8 cellular contexts compared by ENCODE assay signal in the genomic region with DNA sequence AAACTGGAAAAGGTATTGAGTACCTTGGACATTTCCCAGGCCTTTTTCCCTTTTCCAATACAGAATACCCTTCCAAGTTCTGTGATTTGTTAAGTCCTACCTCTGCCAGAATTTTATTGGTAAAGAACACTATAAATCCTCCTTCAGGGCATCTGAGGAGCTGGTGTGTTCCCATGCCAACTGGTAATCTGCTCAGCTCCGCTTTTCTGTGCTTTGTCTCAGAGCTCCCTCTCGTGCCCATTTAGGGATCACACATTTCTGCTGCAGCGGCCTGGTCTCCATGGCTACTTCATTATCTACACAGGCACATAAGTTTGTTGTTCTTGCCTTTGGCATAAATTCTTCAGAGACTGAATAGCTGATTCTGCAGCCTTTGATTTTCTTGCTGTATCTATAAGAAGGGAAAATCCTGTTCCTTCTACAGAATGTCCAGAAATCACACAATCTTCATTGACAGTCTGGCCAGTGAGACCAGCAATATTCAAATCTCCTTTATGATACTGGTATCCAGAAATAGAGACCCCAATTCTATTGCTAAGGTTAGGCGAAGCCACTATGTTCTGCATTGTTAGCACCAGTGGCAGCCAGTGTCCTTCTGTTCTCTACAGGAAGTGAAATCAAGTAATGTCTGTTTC. TPM values are rescaled to one million over a fixed set of nuclear protein-coding genes. Genes with fewer than 3 reads are reported as not detected.
DNase-seq lines count a peak whose midpoint lies in the region; ATAC-seq and TF ChIP-seq lines count a peak whose summit lies in the region.

No MANE protein-coding gene starts in this region.

- ATAC-seq in Right ventricle myocardium inferior (peak; percentile 72), HG02588 (IDR thresholded peaks at IDR 0.05; ENCODE audit: unreplicated experiment) (peak; percentile 52), lower lobe of right lung (peak; percentile 79 to 80)

- 12 to 18% methylated on average over 4 of the region's 4 CpGs for WGBS in tibial nerve, 2 donors

- H3K4me1 ChIP-seq in duodenal mucosa (ENCODE audit: control insufficient read depth in 1 of 2, insufficient read depth in 2 of 2, low read length in 2 of 2) (no peaks in the 10 kb centered on the region), lower lobe of right lung (peaks cover 5% of the 10 kb centered on the region), tibial nerve (peaks cover 0 to 24% (median 8%) of the 10 kb centered on the region in 4 donors)

- H3K36me3 ChIP-seq in duodenal mucosa (ENCODE audit: control insufficient read depth in 1 of 2, insufficient read depth in 2 of 2, low read length in 2 of 2) (peaks cover 0 to 16% of the 10 kb centered on the region in 2 donors), lower lobe of right lung (peaks cover 21% of the 10 kb centered on the region), tibial nerve (peaks cover 0 to 32% (median 0%) of the 10 kb centered on the region in 3 donors)

- peak in 1 of 2 donors; percentile 31 for TF ChIP-seq EP300 in tibial nerve (IDR thresholded peaks at IDR 0.05)

- intact Hi-C loops in Right ventricle myocardium inferior (cut with DNase I), result loop anchor here (10.0 kb wide), 3 partner anchors 55 to 635 kb away; a partner anchor contains a TSS
- intact Hi-C loops in cardiac septum (cut with DNase I), result loop anchor here (5.0 to 10.0 kb wide), 2 partner anchors 87 to 835 kb away; a partner anchor contains a TSS
- intact Hi-C loops in lower lobe of right lung (cut with DNase I), result no loop called here

- H3K27ac ChIP-seq in duodenal mucosa (ENCODE audit: low read depth, low read length), result peak overlapping the region; percentile 17
- peak overlapping the region; percentile 12 for H3K27ac ChIP-seq in lower lobe of right lung
- H3K27ac ChIP-seq in tibial nerve, result peak overlapping the region in 2 of 4 donors; percentile 31 to 79

- H3K9me3 ChIP-seq in duodenal mucosa (ENCODE audit: control insufficient read depth in 1 of 2, low read length in 2 of 2) (no peaks in the 10 kb centered on the region), lower lobe of right lung (no peaks in the 10 kb centered on the region), tibial nerve (no peaks in the 10 kb centered on the region)

- H3K27me3 ChIP-seq in duodenal mucosa (ENCODE audit: control insufficient read depth in 1 of 2, insufficient read depth in 2 of 2, low read length in 2 of 2) (no peaks in the 10 kb centered on the region), lower lobe of right lung (ENCODE audit: low read depth) (no peaks in the 10 kb centered on the region), tibial nerve (no peaks in the 10 kb centered on the region)

- TF ChIP-seq POLR2A in tibial nerve (IDR thresholded peaks at IDR 0.05), result no peak

- no peak overlapping the region for H3K9ac ChIP-seq in duodenal mucosa (ENCODE audit: low read depth in 1 of 2, low read length in 2 of 2)

- TF ChIP-seq CTCF in lower lobe of right lung (IDR thresholded peaks at IDR 0.05), result peak; percentile 55
- TF ChIP-seq CTCF in tibial nerve (IDR thresholded peaks at IDR 0.05), result peak; percentile 50 to 71 (median 67)

- DNase-seq in Right ventricle myocardium inferior (ENCODE audit: missing footprints) (no peak), cardiac septum (ENCODE audit: low spot score) (no peak), NCI-H1092 (lab: John Stamatoyannopoulos, UW) (peak; percentile 76), SK-N-DZ (ENCODE audit: low spot score) (peak; percentile 58), lower lobe of right lung (no peak), tibial nerve (ENCODE audit: low spot score in 2 of 2) (peak in 1 of 2 donors; percentile 45)

- H3K4me3 ChIP-seq in duodenal mucosa (ENCODE audit: low read depth in 1 of 2, low read length in 2 of 2), result no peak overlapping the region
- no peak overlapping the region for H3K4me3 ChIP-seq in lower lobe of right lung
- H3K4me3 ChIP-seq in tibial nerve, result no peak overlapping the region

RNA-seq across cellular contexts. Expression of a gene that starts 52.0 kb away (rescaled TPM):
- total RNA-seq in Right ventricle myocardium inferior (9.1 TPM), cardiac septum (8.7 TPM), lower lobe of right lung (34.1 TPM), tibial nerve (10 to 100 TPM; 14.1 to 16.7 (median 15.5) TPM)
- 17.2 and 19.5 TPM in 2 replicates for polyA plus RNA-seq in SK-N-DZ (2014; cell fraction: cytosol; rRNA removed)
- 27.4 and 32.9 TPM in 2 replicates for polyA plus RNA-seq in SK-N-DZ (2014; cell fraction: nucleus; rRNA removed)

RNA-seq across cellular contexts. Expression of a gene that starts 58.2 kb away (rescaled TPM):
- total RNA-seq in Right ventricle myocardium inferior (not detected), cardiac septum (not detected), lower lobe of right lung (not detected), tibial nerve (not detected)
- polyA plus RNA-seq in SK-N-DZ (2014; cell fraction: cytosol; rRNA removed), result not detected in 2 replicates
- polyA plus RNA-seq in SK-N-DZ (2014; cell fraction: nucleus; rRNA removed), result 0.06 TPM in 1 of 2 replicates, not detected in the other

Comparison
In these comparisons a context has a peak if more than half of its experiments do, and no peak if none do; other contexts are left out.
1. DNase-seq: peak in NCI-H1092 (single experiment) and SK-N-DZ (single experiment); none in Right ventricle myocardium inferior (single experiment), cardiac septum (single experiment) and lower lobe of right lung (single experiment).
2. Peak in every context shown above with its lines, with median percentiles within 50 percentile points of each other: ATAC-seq.